1 cellular context compared by ENCODE assay signal in the genomic region with DNA sequence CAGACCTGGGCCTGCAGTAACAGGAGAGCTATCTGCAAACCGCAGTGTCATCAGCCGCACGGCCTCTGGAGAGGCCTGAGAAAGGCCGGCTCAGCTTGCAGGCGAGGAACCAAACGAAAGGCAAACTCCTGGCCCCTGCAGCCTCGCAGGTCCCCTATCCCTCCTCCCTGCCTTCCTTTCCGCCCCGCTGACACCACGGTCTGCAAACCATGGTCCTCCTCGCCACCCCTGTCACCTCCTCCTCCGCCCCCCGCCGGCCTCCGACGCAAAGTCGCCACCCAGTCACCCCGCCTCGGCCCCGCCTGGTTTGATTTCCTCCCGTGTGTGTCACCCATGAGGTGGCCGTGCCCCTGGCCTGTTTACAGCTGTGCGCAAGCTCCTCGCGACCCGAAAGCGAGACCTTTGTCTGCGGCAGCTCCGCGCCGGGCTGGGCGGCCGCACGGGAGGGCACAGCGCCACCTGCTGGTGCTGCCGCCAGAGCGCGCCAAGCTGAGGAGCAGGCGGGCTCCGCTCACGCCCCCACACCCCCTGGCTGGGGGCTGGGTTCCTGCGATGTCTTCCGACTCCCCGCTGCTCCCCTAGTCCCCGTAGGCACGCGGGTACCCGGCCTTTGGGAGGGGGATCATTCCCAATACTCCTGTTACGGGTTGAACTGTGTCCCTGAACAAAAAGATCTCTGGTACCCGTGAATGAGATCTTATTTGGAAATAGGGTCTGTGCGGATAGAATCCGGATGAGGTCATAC.
TF ChIP-seq lines count a peak whose summit lies in the region.

No MANE protein-coding gene starts in this region.

TF ChIP-seq in WTC11, 78 proteins besides CTCF, POLR2A, EP300 and RAD21 (continued from another document):
- TF ChIP-seq, protein P1, sequence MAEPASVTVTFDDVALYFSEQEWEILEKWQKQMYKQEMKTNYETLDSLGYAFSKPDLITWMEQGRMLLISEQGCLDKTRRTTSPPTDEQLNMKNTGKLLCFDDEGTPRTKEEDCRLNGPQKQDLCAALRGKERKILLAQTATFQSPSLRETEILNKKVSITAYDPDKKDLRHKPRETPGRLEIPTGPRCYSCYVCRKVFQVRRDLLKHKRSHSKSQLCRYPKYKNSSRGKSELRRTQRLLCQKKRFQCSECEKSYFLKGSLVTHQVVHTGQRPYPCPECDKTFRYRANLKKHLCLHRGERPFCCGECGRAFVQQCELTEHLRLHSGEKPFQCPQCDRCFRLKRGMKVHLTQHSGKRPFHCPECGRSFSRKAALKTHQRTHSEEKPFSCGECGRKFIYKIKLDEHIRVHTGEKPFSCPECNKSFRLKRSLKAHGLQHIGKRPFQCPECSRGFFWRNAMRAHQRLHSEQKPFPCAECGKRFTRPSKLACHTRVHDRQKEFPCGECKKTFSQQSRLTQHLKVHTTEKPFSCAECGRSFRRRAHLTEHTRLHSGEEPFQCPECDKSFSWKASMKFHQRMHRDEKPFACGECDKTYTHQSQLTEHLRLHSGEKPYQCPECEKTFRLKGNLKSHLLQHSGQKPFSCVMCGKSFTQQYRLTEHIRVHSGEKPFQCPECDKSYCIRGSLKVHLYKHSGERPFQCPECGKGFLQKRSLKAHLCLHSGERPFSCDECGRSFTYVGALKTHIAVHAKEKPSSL (CRISPR knock-in tag; conservative IDR thresholded peaks at IDR 0.05): no peak
- TF ChIP-seq TEAD1 (CRISPR knock-in tag; IDR thresholded peaks at IDR 0.05) (no peak), SP1 (CRISPR knock-in tag; conservative IDR thresholded peaks at IDR 0.05) (peak; percentile 75), ZNF263 (CRISPR knock-in tag; IDR thresholded peaks at IDR 0.05; ENCODE audit: low read depth) (peak; percentile 51; the same call in 1 of the 2 replicates), FOXP1 (CRISPR knock-in tag; IDR thresholded peaks at IDR 0.05; ENCODE audit: borderline replicate concordance) (peak; percentile 84; the same call in 1 of the 2 replicates), NFE2L1 (CRISPR knock-in tag; IDR thresholded peaks at IDR 0.05) (0 out of 2 replicates have a peak, but pooled peaks have one; percentile 19), HMGXB4 (CRISPR knock-in tag; IDR thresholded peaks at IDR 0.05) (peak; percentile 98), ZNF219 (CRISPR knock-in tag; IDR thresholded peaks at IDR 0.05; ENCODE audit: borderline replicate concordance) (no peak), EMX1 (CRISPR knock-in tag; IDR thresholded peaks at IDR 0.05) (no peak), ZNF423 (CRISPR knock-in tag; IDR thresholded peaks at IDR 0.05) (peak; percentile 72), TP53 (CRISPR knock-in tag; IDR thresholded peaks at IDR 0.05) (no peak), ZNF232 (CRISPR knock-in tag; IDR thresholded peaks at IDR 0.05) (no peak), MYBL2 (CRISPR knock-in tag; IDR thresholded peaks at IDR 0.05) (no peak), ARID4B (CRISPR knock-in tag; IDR thresholded peaks at IDR 0.05; ENCODE audit: borderline replicate concordance) (peak; percentile 66; the same call in 1 of the 2 replicates), ETV6 (CRISPR knock-in tag; IDR thresholded peaks at IDR 0.05) (0 out of 2 replicates have a peak, but pooled peaks have one; percentile 58)
- TF ChIP-seq, protein P2, sequence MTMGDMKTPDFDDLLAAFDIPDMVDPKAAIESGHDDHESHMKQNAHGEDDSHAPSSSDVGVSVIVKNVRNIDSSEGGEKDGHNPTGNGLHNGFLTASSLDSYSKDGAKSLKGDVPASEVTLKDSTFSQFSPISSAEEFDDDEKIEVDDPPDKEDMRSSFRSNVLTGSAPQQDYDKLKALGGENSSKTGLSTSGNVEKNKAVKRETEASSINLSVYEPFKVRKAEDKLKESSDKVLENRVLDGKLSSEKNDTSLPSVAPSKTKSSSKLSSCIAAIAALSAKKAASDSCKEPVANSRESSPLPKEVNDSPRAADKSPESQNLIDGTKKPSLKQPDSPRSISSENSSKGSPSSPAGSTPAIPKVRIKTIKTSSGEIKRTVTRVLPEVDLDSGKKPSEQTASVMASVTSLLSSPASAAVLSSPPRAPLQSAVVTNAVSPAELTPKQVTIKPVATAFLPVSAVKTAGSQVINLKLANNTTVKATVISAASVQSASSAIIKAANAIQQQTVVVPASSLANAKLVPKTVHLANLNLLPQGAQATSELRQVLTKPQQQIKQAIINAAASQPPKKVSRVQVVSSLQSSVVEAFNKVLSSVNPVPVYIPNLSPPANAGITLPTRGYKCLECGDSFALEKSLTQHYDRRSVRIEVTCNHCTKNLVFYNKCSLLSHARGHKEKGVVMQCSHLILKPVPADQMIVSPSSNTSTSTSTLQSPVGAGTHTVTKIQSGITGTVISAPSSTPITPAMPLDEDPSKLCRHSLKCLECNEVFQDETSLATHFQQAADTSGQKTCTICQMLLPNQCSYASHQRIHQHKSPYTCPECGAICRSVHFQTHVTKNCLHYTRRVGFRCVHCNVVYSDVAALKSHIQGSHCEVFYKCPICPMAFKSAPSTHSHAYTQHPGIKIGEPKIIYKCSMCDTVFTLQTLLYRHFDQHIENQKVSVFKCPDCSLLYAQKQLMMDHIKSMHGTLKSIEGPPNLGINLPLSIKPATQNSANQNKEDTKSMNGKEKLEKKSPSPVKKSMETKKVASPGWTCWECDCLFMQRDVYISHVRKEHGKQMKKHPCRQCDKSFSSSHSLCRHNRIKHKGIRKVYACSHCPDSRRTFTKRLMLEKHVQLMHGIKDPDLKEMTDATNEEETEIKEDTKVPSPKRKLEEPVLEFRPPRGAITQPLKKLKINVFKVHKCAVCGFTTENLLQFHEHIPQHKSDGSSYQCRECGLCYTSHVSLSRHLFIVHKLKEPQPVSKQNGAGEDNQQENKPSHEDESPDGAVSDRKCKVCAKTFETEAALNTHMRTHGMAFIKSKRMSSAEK (CRISPR knock-in tag; IDR thresholded peaks at IDR 0.05; ENCODE audit: borderline replicate concordance): no peak
- TF ChIP-seq, protein P3, sequence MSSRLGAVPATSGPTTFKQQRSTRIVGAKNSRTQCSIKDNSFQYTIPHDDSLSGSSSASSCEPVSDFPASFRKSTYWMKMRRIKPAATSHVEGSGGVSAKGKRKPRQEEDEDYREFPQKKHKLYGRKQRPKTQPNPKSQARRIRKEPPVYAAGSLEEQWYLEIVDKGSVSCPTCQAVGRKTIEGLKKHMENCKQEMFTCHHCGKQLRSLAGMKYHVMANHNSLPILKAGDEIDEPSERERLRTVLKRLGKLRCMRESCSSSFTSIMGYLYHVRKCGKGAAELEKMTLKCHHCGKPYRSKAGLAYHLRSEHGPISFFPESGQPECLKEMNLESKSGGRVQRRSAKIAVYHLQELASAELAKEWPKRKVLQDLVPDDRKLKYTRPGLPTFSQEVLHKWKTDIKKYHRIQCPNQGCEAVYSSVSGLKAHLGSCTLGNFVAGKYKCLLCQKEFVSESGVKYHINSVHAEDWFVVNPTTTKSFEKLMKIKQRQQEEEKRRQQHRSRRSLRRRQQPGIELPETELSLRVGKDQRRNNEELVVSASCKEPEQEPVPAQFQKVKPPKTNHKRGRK (CRISPR knock-in tag; IDR thresholded peaks at IDR 0.05; ENCODE audit: borderline replicate concordance): no peak
- TF ChIP-seq, protein P4, sequence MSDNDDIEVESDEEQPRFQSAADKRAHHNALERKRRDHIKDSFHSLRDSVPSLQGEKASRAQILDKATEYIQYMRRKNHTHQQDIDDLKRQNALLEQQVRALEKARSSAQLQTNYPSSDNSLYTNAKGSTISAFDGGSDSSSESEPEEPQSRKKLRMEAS (CRISPR knock-in tag; IDR thresholded peaks at IDR 0.05): peak; percentile 88
- TF ChIP-seq, protein P5, sequence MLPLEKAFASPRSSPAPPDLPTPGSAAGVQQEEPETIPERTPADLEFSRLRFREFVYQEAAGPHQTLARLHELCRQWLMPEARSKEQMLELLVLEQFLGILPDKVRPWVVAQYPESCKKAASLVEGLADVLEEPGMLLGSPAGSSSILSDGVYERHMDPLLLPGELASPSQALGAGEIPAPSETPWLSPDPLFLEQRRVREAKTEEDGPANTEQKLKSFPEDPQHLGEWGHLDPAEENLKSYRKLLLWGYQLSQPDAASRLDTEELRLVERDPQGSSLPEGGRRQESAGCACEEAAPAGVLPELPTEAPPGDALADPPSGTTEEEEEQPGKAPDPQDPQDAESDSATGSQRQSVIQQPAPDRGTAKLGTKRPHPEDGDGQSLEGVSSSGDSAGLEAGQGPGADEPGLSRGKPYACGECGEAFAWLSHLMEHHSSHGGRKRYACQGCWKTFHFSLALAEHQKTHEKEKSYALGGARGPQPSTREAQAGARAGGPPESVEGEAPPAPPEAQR (CRISPR knock-in tag; IDR thresholded peaks at IDR 0.05): no peak
